In the genomic region with DNA sequence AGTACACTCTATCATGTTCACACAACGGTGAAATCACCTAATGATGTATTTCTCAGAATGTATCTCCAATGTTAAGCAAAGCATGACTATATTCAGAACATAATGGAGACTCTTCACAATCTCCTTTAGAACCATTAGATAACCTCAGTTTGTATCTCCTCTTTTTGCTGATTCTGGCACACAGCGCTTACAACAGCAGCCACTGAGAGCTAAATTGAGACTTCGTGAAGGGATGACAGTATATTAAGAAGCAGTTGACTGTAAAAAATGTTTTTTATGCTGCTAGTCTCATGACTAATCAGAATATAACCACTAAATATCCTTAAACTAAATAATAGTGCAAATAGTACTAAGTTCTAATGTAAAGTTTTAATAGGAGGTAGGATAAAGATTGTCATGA, we compare ENCODE assay signal across 20 cellular contexts. TPM values are rescaled to one million over a fixed set of nuclear protein-coding genes. Genes with fewer than 3 reads are reported as not detected.
A peak's percentile ranks its signal among the peaks of the same experiment; 100 is the strongest.
DNase-seq lines count a peak whose midpoint lies in the region; ATAC-seq, FAIRE-seq and TF ChIP-seq lines count a peak whose summit lies in the region.
"Had no signal": no experiment of that assay in that cellular context is flagged by ENCODE, and none has a peak within 500 bp of the region (broad histone marks: within the 10 kb centered on the region; RNA-seq: fewer than 3 reads in every experiment).

No MANE protein-coding gene starts in this region.

- no peaks in the 10 kb centered on the region for H3K27me3 Mint-ChIP-seq in CD4-positive, CD25-positive, alpha-beta regulatory T cell
- no peaks in the 10 kb centered on the region for H3K27me3 Mint-ChIP-seq in naive thymus-derived CD8-positive, alpha-beta T cell
- H3K27me3 Mint-ChIP-seq: dendritic cell treated with granulocyte-macrophage colony-stimulating factor and Interleukin-4, amounts not matched to agents 40 ng/mL and 50 ng/mL, for 4 days had no signal

- POLR2A ChIA-PET in naive thymus-derived CD8-positive, alpha-beta T cell (lab: Charles Lee), result interaction anchor here (0.5 to 1.5 kb wide), 3 partner anchors 46 to 53 kb away, joined by 5 to 6 read pairs (median 6); a partner anchor contains a TSS

- H3K36me3 Mint-ChIP-seq in CD4-positive, CD25-positive, alpha-beta regulatory T cell, result peaks cover 32% of the 10 kb centered on the region
- H3K36me3 Mint-ChIP-seq in naive thymus-derived CD8-positive, alpha-beta T cell, result peaks cover 0 to 75% (median 5%) of the 10 kb centered on the region in 3 donors

- H3K27ac Mint-ChIP-seq in CD4-positive, CD25-positive, alpha-beta regulatory T cell, result peak overlapping the region; percentile 5 to 88 (median 63)
- H3K27ac Mint-ChIP-seq in naive thymus-derived CD8-positive, alpha-beta T cell, result peak overlapping the region in 8 of 10 donors; percentile 4 to 84 (median 47)
- H3K27ac Mint-ChIP-seq: dendritic cell treated with granulocyte-macrophage colony-stimulating factor and Interleukin-4, amounts not matched to agents 40 ng/mL and 50 ng/mL, for 4 days; T-helper 1 cell treated with Interleukin-12 subunit alpha and Interleukin-12 subunit beta and Interleukin-4 antibody, amounts not matched to agents 30 μg/mL and 1 μg/mL, for 36 hours had no signal

- H3K36me3 ChIP-seq in CD4-positive, CD25-positive, alpha-beta regulatory T cell (ENCODE audit: control insufficient read depth, insufficient read depth, low read length), result peaks cover 72% of the 10 kb centered on the region
- H3K36me3 ChIP-seq: ovary had no signal

- ATAC-seq in CD4-positive, CD25-positive, alpha-beta regulatory T cell (ENCODE audit: low read depth in 2 of 2), result no peak
- peak; percentile 11 to 27 for ATAC-seq in naive thymus-derived CD8-positive, alpha-beta T cell
- ATAC-seq in HG03378 (IDR thresholded peaks at IDR 0.05; ENCODE audit: unreplicated experiment), result no peak
- ATAC-seq: body of pancreas, GM12878 had no signal

- H3K27me3 ChIP-seq in CD4-positive, CD25-positive, alpha-beta regulatory T cell (ENCODE audit: control insufficient read depth, insufficient read depth, low read length), result no peaks in the 10 kb centered on the region
- H3K27me3 ChIP-seq: body of pancreas, foreskin keratinocyte, ovary had no signal

- no peak for TF ChIP-seq POLR2A in GM12891 (IDR thresholded peaks at IDR 0.05; ENCODE audit: low read depth, low read length)

- H3K4me1 Mint-ChIP-seq in CD4-positive, CD25-positive, alpha-beta regulatory T cell, result peaks cover 52 to 78% (median 61%) of the 10 kb centered on the region in 4 donors
- peaks cover 15 to 71% (median 69%) of the 10 kb centered on the region in 4 donors for H3K4me1 Mint-ChIP-seq in naive thymus-derived CD8-positive, alpha-beta T cell

- TF ChIP-seq CTCF in GM20000 (IDR thresholded peaks at IDR 0.05; ENCODE audit: extremely low read depth, missing control alignments), result no peak

- peak overlapping the region in 1 of 4 donors; percentile 39 for H3K4me3 Mint-ChIP-seq in CD4-positive, CD25-positive, alpha-beta regulatory T cell
- no peak overlapping the region for H3K4me3 Mint-ChIP-seq in naive thymus-derived CD8-positive, alpha-beta T cell
- H3K4me3 Mint-ChIP-seq: dendritic cell treated with granulocyte-macrophage colony-stimulating factor and Interleukin-4, amounts not matched to agents 40 ng/mL and 50 ng/mL, for 4 days; T-helper 1 cell treated with Interleukin-12 subunit alpha and Interleukin-12 subunit beta and Interleukin-4 antibody, amounts not matched to agents 30 μg/mL and 1 μg/mL, for 36 hours had no signal

- H3K27ac ChIP-seq in CD4-positive, CD25-positive, alpha-beta regulatory T cell (ENCODE audit: insufficient read depth, low read length, poor library complexity, severe bottlenecking), result no peak overlapping the region
- peak overlapping the region; percentile 26 for H3K27ac ChIP-seq in caudate nucleus (ENCODE audit: low read depth, low read length)
- H3K27ac ChIP-seq: body of pancreas, foreskin keratinocyte, ovary had no signal

- H3K4me3 ChIP-seq in CD4-positive, CD25-positive, alpha-beta regulatory T cell (ENCODE audit: low read depth, low read length), result no peak overlapping the region
- H3K4me3 ChIP-seq: body of pancreas, GM12878, ovary had no signal

- DNase-seq in CD4-positive, CD25-positive, alpha-beta regulatory T cell, result no peak
- DNase-seq in GM12891 (ENCODE audit: insufficient read length, low spot score), result no peak
- peak in 1 of 61 donors; percentile 26 for DNase-seq in caudate nucleus (lab: John Stamatoyannopoulos, UW)
- no peak for DNase-seq in naive thymus-derived CD8-positive, alpha-beta T cell
- DNase-seq in NCI-H2171 (lab: John Stamatoyannopoulos, UW), result no peak
- no peak for DNase-seq in GM20000 (ENCODE audit: low spot score)
- DNase-seq: activated gamma-delta T cell treated with Interleukin-2 at 50 U/mL for 16 hours; body of pancreas; DMS 273 treated with DMSO at 0.1 percent for 48 hours; GF-D8; NCI-H748 treated with DMSO at 0.1 percent for 48 hours; OCI-M1; ovary; stimulated activated CD4-positive, alpha-beta T cell treated with anti-CD3 and anti-CD28 coated beads, Interleukin-2, amount 100 ng/mL, for 48 hours; substantia nigra had no signal

- no peaks in the 10 kb centered on the region for H3K9me3 Mint-ChIP-seq in CD4-positive, CD25-positive, alpha-beta regulatory T cell
- H3K9me3 Mint-ChIP-seq in naive thymus-derived CD8-positive, alpha-beta T cell, result no peaks in the 10 kb centered on the region
- H3K9me3 Mint-ChIP-seq: dendritic cell treated with granulocyte-macrophage colony-stimulating factor and Interleukin-4, amounts not matched to agents 40 ng/mL and 50 ng/mL, for 4 days; T-helper 1 cell treated with Interleukin-12 subunit alpha and Interleukin-12 subunit beta and Interleukin-4 antibody, amounts not matched to agents 30 μg/mL and 1 μg/mL, for 36 hours had no signal

- H3K4me1 ChIP-seq in CD4-positive, CD25-positive, alpha-beta regulatory T cell (ENCODE audit: control insufficient read depth, insufficient read depth, low read length, poor library complexity, severe bottlenecking), result peaks cover 22% of the 10 kb centered on the region
- H3K4me1 ChIP-seq: foreskin keratinocyte had no signal

- peak; percentile 71 for FAIRE-seq in GM12891 (lab: Jason Lieb, UNC)
- FAIRE-seq: GM12878 had no signal

- H3K9me3 ChIP-seq in CD4-positive, CD25-positive, alpha-beta regulatory T cell (ENCODE audit: control insufficient read depth in 2 of 2, low read length in 2 of 2), result no peaks in the 10 kb centered on the region
- H3K9me3 ChIP-seq: body of pancreas, ovary had no signal

TF ChIP-seq in GM12891, 5 proteins besides CTCF, POLR2A, EP300 and RAD21:
- TF ChIP-seq PAX5 (IDR thresholded peaks at IDR 0.05; ENCODE audit: insufficient read depth, low read length, severe bottlenecking) (no peak), SPI1 (IDR thresholded peaks at IDR 0.05; ENCODE audit: low read depth, low read length) (no peak), TAF1 (IDR thresholded peaks at IDR 0.05; ENCODE audit: low read depth, low read length) (no peak), POLR2AphosphoS5 (IDR thresholded peaks at IDR 0.05; ENCODE audit: low read depth, low read length) (no peak), POU2F2 (IDR thresholded peaks at IDR 0.05; ENCODE audit: low read depth, low read length) (no peak)

RNA-seq across cellular contexts. Expression of a gene that starts 46.9 kb away (rescaled TPM):
- 360 TPM for total RNA-seq in CD4-positive, CD25-positive, alpha-beta regulatory T cell
- polyA plus RNA-seq in CD4-positive, CD25-positive, alpha-beta regulatory T cell, result 100 to 1,000 TPM; 146 to 197 (median 177) TPM
- 24.9 TPM for polyA plus RNA-seq in GM12891 (2012; ENCODE audit: low read depth, missing spikeins)
- total RNA-seq in naive thymus-derived CD8-positive, alpha-beta T cell, result 100 to 1,000 TPM; 186 to 188 TPM
- 100 to 1,000 TPM; 119 to 193 (median 140) TPM for polyA plus RNA-seq in naive thymus-derived CD8-positive, alpha-beta T cell

Comparison
In these comparisons a context has a peak if more than half of its experiments do, and no peak if none do; other contexts are left out.
1. ATAC-seq: peak in naive thymus-derived CD8-positive, alpha-beta T cell (2 of 2); none in CD4-positive, CD25-positive, alpha-beta regulatory T cell (0 of 2) and HG03378 (single experiment).